Comparison of ENCODE assay signal across 13 cellular contexts in genomic region chr1:224266105-224266935, GRCh38.
DNase-seq lines count a peak whose midpoint lies in the region; ATAC-seq and TF ChIP-seq lines count a peak whose summit lies in the region.
"Had no signal": no experiment of that assay in that cellular context is flagged by ENCODE, and none has a peak within 500 bp of the region (broad histone marks: within the 10 kb centered on the region; RNA-seq: fewer than 3 reads in every experiment).

No MANE protein-coding gene starts in this region.

- POLR2A ChIA-PET in GM10248 (lab: Yijun Ruan, JAX): interaction anchor here (0.6 kb wide), 1 partner anchor 75 kb away, joined by 3 read pairs; no protein-coding TSS in a partner anchor

- H3K9ac ChIP-seq in colonic mucosa (ENCODE audit: low read depth in 2 of 2, low read length in 2 of 2): no peak overlapping the region
- H3K9ac ChIP-seq: neural progenitor cell had no signal

- intact Hi-C loops in colonic mucosa (cut with DNase I): no loop called here

- no peak overlapping the region for H3K4me3 ChIP-seq in colonic mucosa
- H3K4me3 ChIP-seq: neural progenitor cell had no signal

- peaks cover 6 to 8% of the 10 kb centered on the region in 2 donors for H3K4me1 Mint-ChIP-seq in effector memory CD8-positive, alpha-beta T cell (ENCODE audit: low read depth in 2 of 2)
- H3K4me1 Mint-ChIP-seq: neural progenitor cell had no signal

- H3K36me3 Mint-ChIP-seq in effector memory CD8-positive, alpha-beta T cell (ENCODE audit: insufficient read depth): peaks cover 19% of the 10 kb centered on the region

- no peaks in the 10 kb centered on the region for H3K27me3 Mint-ChIP-seq in effector memory CD8-positive, alpha-beta T cell

- CTCF ChIA-PET in GM10248 (lab: Yijun Ruan, JAX): interaction anchor here (1.6 to 2.0 kb wide), 4 partner anchors 21 to 150 kb away, joined by 3 to 5 read pairs (median 5); no protein-coding TSS in a partner anchor

- TF ChIP-seq CTCF in GM10248 (IDR thresholded peaks at IDR 0.05; ENCODE audit: control extremely low read depth, extremely low read depth, low read depth, missing control alignments) (no peak), colonic mucosa (IDR thresholded peaks at IDR 0.05) (no peak)

- no peak overlapping the region for H3K27ac ChIP-seq in colonic mucosa
- H3K27ac ChIP-seq: neural progenitor cell had no signal

- no peak overlapping the region for H3K4me3 Mint-ChIP-seq in effector memory CD8-positive, alpha-beta T cell
- H3K4me3 Mint-ChIP-seq: neural progenitor cell had no signal

- no peaks in the 10 kb centered on the region for H3K9me3 ChIP-seq in colonic mucosa

- ATAC-seq in GM19467 (IDR thresholded peaks at IDR 0.05; ENCODE audit: unreplicated experiment) (peak; percentile 67), HG03196 (IDR thresholded peaks at IDR 0.05; ENCODE audit: unreplicated experiment) (peak; percentile 78), left lobe of liver (no peak)
- ATAC-seq in effector memory CD8-positive, alpha-beta T cell (replicated peaks): no peak

- DNase-seq in GM10248 (ENCODE audit: extremely low spot score): peak; percentile 34
- DNase-seq in effector memory CD8-positive, alpha-beta T cell: no peak
- no peak for DNase-seq in left lobe of liver (ENCODE audit: low spot score)
- no peak for DNase-seq in DMS53 (lab: John Stamatoyannopoulos, UW)
- DNase-seq in colonic mucosa: no peak
- no peak for DNase-seq in NCI-H345 treated with DMSO at 0.1 percent for 48 hours (lab: John Stamatoyannopoulos, UW; ENCODE audit: unreplicated experiment)
- DNase-seq: activated naive CD4-positive, alpha-beta T cell treated with anti-CD3 and anti-CD28 coated beads, Interleukin-2, amount 50 U/mL, for 16 hours; effector memory CD4-positive, alpha-beta T cell; IMR-90; NCI-H226 had no signal

- no peaks in the 10 kb centered on the region for H3K9me3 Mint-ChIP-seq in effector memory CD8-positive, alpha-beta T cell
- H3K9me3 Mint-ChIP-seq: neural progenitor cell had no signal

- peak overlapping the region; percentile 12 to 51 for H3K27ac Mint-ChIP-seq in effector memory CD8-positive, alpha-beta T cell
- H3K27ac Mint-ChIP-seq: neural progenitor cell had no signal

- no peaks in the 10 kb centered on the region for H3K4me1 ChIP-seq in colonic mucosa
- H3K4me1 ChIP-seq: neural progenitor cell had no signal

- no peaks in the 10 kb centered on the region for H3K36me3 ChIP-seq in colonic mucosa
- H3K36me3 ChIP-seq: neural progenitor cell had no signal

- no peaks in the 10 kb centered on the region for H3K27me3 ChIP-seq in colonic mucosa
- H3K27me3 ChIP-seq: neural progenitor cell had no signal

Comparison
In these comparisons a context has a peak if more than half of its experiments do, and no peak if none do; other contexts are left out.
1. ATAC-seq: peak in GM19467 (single experiment) and HG03196 (single experiment); none in effector memory CD8-positive, alpha-beta T cell (single experiment) and left lobe of liver (single experiment).